1 cellular context compared by ENCODE assay signal in genomic region chr5:150350524-150351344, GRCh38.
TF ChIP-seq lines count a peak whose summit lies in the region.

No MANE protein-coding gene starts in this region.

TF ChIP-seq in HepG2, 621 proteins besides CTCF, POLR2A, EP300 and RAD21 (continued from another document and continues in another):
- TF ChIP-seq ZHX2 (IDR thresholded peaks at IDR 0.05; ENCODE audit: low read depth) (no peak), ZHX2 (CRISPR knock-in tag; IDR thresholded peaks at IDR 0.05; ENCODE audit: borderline replicate concordance) (no peak), ZNF567 (CRISPR knock-in tag; IDR thresholded peaks at IDR 0.05; ENCODE audit: borderline replicate concordance) (no peak), ZNF547 (CRISPR knock-in tag; IDR thresholded peaks at IDR 0.05) (no peak), ARID5B (CRISPR knock-in tag; IDR thresholded peaks at IDR 0.05) (peak; percentile 82), ZNF331 (CRISPR knock-in tag; IDR thresholded peaks at IDR 0.05) (peak; percentile 90), PRDM10 (CRISPR knock-in tag; IDR thresholded peaks at IDR 0.05; ENCODE audit: low read depth) (0 out of 2 replicates have a peak, but pooled peaks have one; percentile 30), NCOR1 (IDR thresholded peaks at IDR 0.05; ENCODE audit: borderline replicate concordance, low read length) (peak; percentile 65; the same call in 1 of the 2 replicates), ZNF891 (CRISPR knock-in tag; IDR thresholded peaks at IDR 0.05) (no peak), ZNF605 (CRISPR knock-in tag; IDR thresholded peaks at IDR 0.05) (no peak), NFKB2 (CRISPR knock-in tag; IDR thresholded peaks at IDR 0.05; ENCODE audit: borderline replicate concordance) (peak; percentile 48; the same call in 1 of the 2 replicates), ZNF34 (CRISPR knock-in tag; IDR thresholded peaks at IDR 0.05; ENCODE audit: borderline replicate concordance) (peak; percentile 55; the same call in 1 of the 2 replicates), TGIF2 (CRISPR knock-in tag; IDR thresholded peaks at IDR 0.05) (peak; percentile 83), BCL6 (CRISPR knock-in tag; IDR thresholded peaks at IDR 0.05) (peak; percentile 74), ZNF143 (CRISPR knock-in tag; IDR thresholded peaks at IDR 0.05) (no peak), CREB1 (IDR thresholded peaks at IDR 0.05) (no peak), CREB1 (CRISPR knock-in tag; IDR thresholded peaks at IDR 0.05) (0 out of 2 replicates have a peak, but pooled peaks have one; percentile 51), REXO4 (CRISPR knock-in tag; IDR thresholded peaks at IDR 0.05; ENCODE audit: borderline replicate concordance) (no peak), TRAFD1 (CRISPR knock-in tag; IDR thresholded peaks at IDR 0.05; ENCODE audit: borderline replicate concordance) (0 out of 2 replicates have a peak, but pooled peaks have one; percentile 71), KDM4B (CRISPR knock-in tag; IDR thresholded peaks at IDR 0.05) (peak; percentile 76; the same call in 1 of the 2 replicates), ZNF275 (CRISPR knock-in tag; IDR thresholded peaks at IDR 0.05; ENCODE audit: borderline replicate concordance) (no peak), MLLT10 (CRISPR knock-in tag; IDR thresholded peaks at IDR 0.05) (no peak), PLSCR1 (CRISPR knock-in tag; IDR thresholded peaks at IDR 0.05; ENCODE audit: borderline replicate concordance) (no peak), ZNF263 (CRISPR knock-in tag; IDR thresholded peaks at IDR 0.05) (0 out of 2 replicates have a peak, but pooled peaks have one; percentile 42), ZNF7 (CRISPR knock-in tag; IDR thresholded peaks at IDR 0.05) (no peak), HOXA9 (CRISPR knock-in tag; IDR thresholded peaks at IDR 0.05; ENCODE audit: borderline replicate concordance) (no peak), GATA4 (IDR thresholded peaks at IDR 0.05; ENCODE audit: borderline replicate concordance, low read depth) (no peak), ISL2 (CRISPR knock-in tag; IDR thresholded peaks at IDR 0.05) (peak; percentile 82), ZNF160 (CRISPR knock-in tag; IDR thresholded peaks at IDR 0.05) (no peak), SATB2 (CRISPR knock-in tag; IDR thresholded peaks at IDR 0.05) (no peak), KAT8 (CRISPR knock-in tag; IDR thresholded peaks at IDR 0.05) (peak; percentile 71), ZBTB33 (CRISPR knock-in tag; IDR thresholded peaks at IDR 0.05) (peak; percentile 52), ZSCAN21 (CRISPR knock-in tag; IDR thresholded peaks at IDR 0.05; ENCODE audit: borderline replicate concordance) (no peak; the same call in 1 of the 2 replicates), ZNF556 (CRISPR knock-in tag; IDR thresholded peaks at IDR 0.05; ENCODE audit: borderline replicate concordance) (peak; percentile 82), MXD3 (CRISPR knock-in tag; IDR thresholded peaks at IDR 0.05) (no peak), HNF4A (CRISPR knock-in tag; IDR thresholded peaks at IDR 0.05) (peak; percentile 82), NONO (IDR thresholded peaks at IDR 0.05) (no peak), NONO (CRISPR knock-in tag; conservative IDR thresholded peaks at IDR 0.05) (peak; percentile 83)
